14 cellular contexts compared by ENCODE assay signal in the genomic region with DNA sequence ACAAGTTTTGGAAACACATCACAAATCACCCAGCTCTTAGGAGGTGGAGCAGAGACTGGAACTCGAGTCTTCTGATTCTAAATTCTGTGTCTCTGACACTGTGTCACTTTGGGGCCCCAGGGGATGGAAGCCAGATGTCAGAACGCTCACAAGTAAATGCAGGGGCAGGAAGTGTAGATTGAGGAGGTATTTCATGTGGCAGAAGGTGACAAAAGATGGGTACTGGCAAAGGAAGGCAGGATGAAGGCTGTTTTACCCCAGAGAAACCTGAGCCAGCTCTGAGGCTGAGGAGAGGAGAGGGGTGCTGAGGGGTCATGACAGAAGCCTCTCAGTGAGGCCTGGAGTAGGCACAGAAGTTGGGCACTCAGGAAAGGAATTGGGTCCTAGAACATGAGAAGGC. TPM values are rescaled to one million over a fixed set of nuclear protein-coding genes. Genes with fewer than 3 reads are reported as not detected.
A peak's percentile ranks its signal among the peaks of the same experiment; 100 is the strongest.
DNase-seq lines count a peak whose midpoint lies in the region; ATAC-seq and TF ChIP-seq lines count a peak whose summit lies in the region.
"Had no signal": no experiment of that assay in that cellular context is flagged by ENCODE, and none has a peak within 500 bp of the region (broad histone marks: within the 10 kb centered on the region; RNA-seq: fewer than 3 reads in every experiment).

No MANE protein-coding gene starts in this region.

- H3K27ac ChIP-seq in effector memory CD4-positive, alpha-beta T cell (ENCODE audit: insufficient read depth, low read length, poor library complexity, severe bottlenecking) = peak overlapping the region; percentile 34
- no peak overlapping the region for H3K27ac ChIP-seq in sigmoid colon
- H3K27ac ChIP-seq: A549, neutrophil had no signal

- no peaks in the 10 kb centered on the region for H3K27me3 ChIP-seq in effector memory CD4-positive, alpha-beta T cell (replicated peaks; ENCODE audit: control insufficient read depth, insufficient read depth, low read length, poor library complexity, severe bottlenecking)
- no peaks in the 10 kb centered on the region for H3K27me3 ChIP-seq in sigmoid colon
- H3K27me3 ChIP-seq: neutrophil, upper lobe of left lung had no signal

- peaks cover 5% of the 10 kb centered on the region for H3K4me1 ChIP-seq in effector memory CD4-positive, alpha-beta T cell (ENCODE audit: control insufficient read depth, insufficient read depth, low read length, poor library complexity, severe bottlenecking)
- peaks cover 0 to 4% (median under 1%) of the 10 kb centered on the region in 4 donors for H3K4me1 ChIP-seq in sigmoid colon

- peak; percentile 35 for DNase-seq in activated CD4-positive, alpha-beta T cell treated with anti-CD3 and anti-CD28 coated beads for 48 hours
- DNase-seq in activated CD4-positive, alpha-beta T cell treated with anti-CD3 and anti-CD28 coated beads for 1 hour = no peak
- DNase-seq in activated T-cell treated with anti-CD3 and anti-CD28 coated beads, Interleukin-2, amount 50 U/mL, for 1 hour = peak; percentile 46
- peak in 1 of 3 donors; percentile 22 for DNase-seq in effector memory CD4-positive, alpha-beta T cell
- DNase-seq in stimulated activated naive CD8-positive, alpha-beta T cell treated with anti-CD3 and anti-CD28 coated beads, Interleukin-15, Interleukin-2, amounts not matched to agents 100 U/mL and 50 U/mL, for 24 hours = peak; percentile 21
- DNase-seq in sigmoid colon = no peak
- no peak for DNase-seq in left ventricle myocardium superior
- DNase-seq in C1 segment of cervical spinal cord (lab: John Stamatoyannopoulos, UW) = no peak
- DNase-seq: NCI-H1694, upper lobe of left lung had no signal

- 37 to 73% methylated on average over 2 of the region's 2 CpGs for WGBS in sigmoid colon, 2 donors

- TF ChIP-seq POLR2A in sigmoid colon (IDR thresholded peaks at IDR 0.05) = no peak

- no peaks in the 10 kb centered on the region for H3K9me3 ChIP-seq in effector memory CD4-positive, alpha-beta T cell (ENCODE audit: control insufficient read depth, low read length)
- no peaks in the 10 kb centered on the region for H3K9me3 ChIP-seq in sigmoid colon
- H3K9me3 ChIP-seq: A549, neutrophil, upper lobe of left lung had no signal

- H3K4me3 ChIP-seq in effector memory CD4-positive, alpha-beta T cell (ENCODE audit: insufficient read depth, low read depth, low read length, poor library complexity, severe bottlenecking) = no peak overlapping the region
- H3K4me3 ChIP-seq in sigmoid colon = no peak overlapping the region
- H3K4me3 ChIP-seq: A549, K562, upper lobe of left lung had no signal

- TF ChIP-seq EP300 in sigmoid colon (IDR thresholded peaks at IDR 0.05) = no peak

- H3K36me3 ChIP-seq in effector memory CD4-positive, alpha-beta T cell (ENCODE audit: control insufficient read depth, insufficient read depth, low read length) = no peaks in the 10 kb centered on the region
- no peaks in the 10 kb centered on the region for H3K36me3 ChIP-seq in sigmoid colon
- H3K36me3 ChIP-seq: neutrophil, upper lobe of left lung had no signal

- intact Hi-C loops in sigmoid colon (cut with DNase I) = no loop called here
- intact Hi-C loops in left ventricle myocardium superior (cut with micrococcal nuclease) = no loop called here

- no peak for TF ChIP-seq CTCF in sigmoid colon (IDR thresholded peaks at IDR 0.05)

- peak; percentile 71 for ATAC-seq in stimulated activated naive CD8-positive, alpha-beta T cell treated with anti-CD3 and anti-CD28 coated beads, Interleukin-15, Interleukin-2, amounts not matched to agents 100 U/mL and 50 U/mL, for 24 hours
- ATAC-seq in left ventricle myocardium superior = no peak
- ATAC-seq: A549, K562, sciatic nerve had no signal

RNA-seq across cellular contexts. Expression of a gene that starts 6.0 kb away (rescaled TPM):
- total RNA-seq in sigmoid colon = 10 to 100 TPM; 31.4 to 40.3 (median 38.5) TPM
- 10 to 100 TPM in 1 of 3 donors, 1 to 10 TPM in 2; 4.2 to 10.7 (median 6.0) TPM for polyA plus RNA-seq in sigmoid colon
- 15.7 TPM for total RNA-seq in left ventricle myocardium superior

RNA-seq across cellular contexts. Expression of a gene that starts 43.5 kb away (rescaled TPM):
- total RNA-seq in sigmoid colon (100 to 1,000 TPM; 158 to 211 (median 207) TPM), left ventricle myocardium superior (261 TPM)
- 100 to 1,000 TPM in 2 of 3 donors, 10 to 100 TPM in 1; 97.3 to 140 (median 131) TPM for polyA plus RNA-seq in sigmoid colon

Comparison
In these comparisons a context has a peak if more than half of its experiments do, and no peak if none do; other contexts are left out.
1. DNase-seq: peak in activated CD4-positive, alpha-beta T cell treated with anti-CD3 and anti-CD28 coated beads for 48 hours (single experiment), activated T-cell treated with anti-CD3 and anti-CD28 coated beads, Interleukin-2, amount 50 U/mL, for 1 hour (single experiment) and stimulated activated naive CD8-positive, alpha-beta T cell treated with anti-CD3 and anti-CD28 coated beads, Interleukin-15, Interleukin-2, amounts not matched to agents 100 U/mL and 50 U/mL, for 24 hours (single experiment); none in activated CD4-positive, alpha-beta T cell treated with anti-CD3 and anti-CD28 coated beads for 1 hour (single experiment), sigmoid colon (single experiment), left ventricle myocardium superior (single experiment) and C1 segment of cervical spinal cord (0 of 14).